Comparison of ENCODE assay signal across 1 cellular context in the genomic region with DNA sequence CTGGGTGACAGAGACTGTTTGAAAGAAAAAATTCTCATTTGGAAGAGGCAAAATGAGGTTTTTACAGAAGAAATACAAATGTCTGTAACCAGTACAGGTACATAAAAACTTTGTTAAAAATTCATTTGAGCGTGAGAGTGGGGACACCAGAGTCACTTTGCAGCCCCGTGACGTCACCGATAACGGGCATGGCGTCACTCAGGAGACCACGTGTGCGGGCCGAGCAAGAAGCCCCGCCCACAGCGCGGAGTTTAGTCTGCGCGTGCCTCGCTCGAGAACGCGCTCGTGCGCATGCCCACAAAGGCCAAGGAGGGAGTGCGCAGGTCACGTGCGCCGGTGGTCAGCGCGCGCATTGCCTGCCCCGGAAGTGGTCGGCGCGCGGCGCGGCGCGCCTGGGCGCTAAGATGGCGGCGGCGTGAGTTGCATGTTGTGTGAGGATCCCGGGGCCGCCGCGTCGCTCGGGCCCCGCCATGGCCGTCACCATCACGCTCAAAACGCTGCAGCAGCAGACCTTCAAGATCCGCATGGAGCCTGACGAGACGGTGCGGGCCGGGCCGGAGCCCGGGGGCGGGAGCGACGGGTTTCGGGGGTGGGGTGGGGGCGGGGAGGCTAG.
TF ChIP-seq lines count a peak whose summit lies in the region.

A gene (plus strand): TSS at position 384 of the 613 bp plus-strand sequence. CDS start 87 bp downstream, at position 471.

TF ChIP-seq in HepG2, 621 proteins besides CTCF, POLR2A, EP300 and RAD21 (continued from another document and continues in another):
- TF ChIP-seq, protein P1, sequence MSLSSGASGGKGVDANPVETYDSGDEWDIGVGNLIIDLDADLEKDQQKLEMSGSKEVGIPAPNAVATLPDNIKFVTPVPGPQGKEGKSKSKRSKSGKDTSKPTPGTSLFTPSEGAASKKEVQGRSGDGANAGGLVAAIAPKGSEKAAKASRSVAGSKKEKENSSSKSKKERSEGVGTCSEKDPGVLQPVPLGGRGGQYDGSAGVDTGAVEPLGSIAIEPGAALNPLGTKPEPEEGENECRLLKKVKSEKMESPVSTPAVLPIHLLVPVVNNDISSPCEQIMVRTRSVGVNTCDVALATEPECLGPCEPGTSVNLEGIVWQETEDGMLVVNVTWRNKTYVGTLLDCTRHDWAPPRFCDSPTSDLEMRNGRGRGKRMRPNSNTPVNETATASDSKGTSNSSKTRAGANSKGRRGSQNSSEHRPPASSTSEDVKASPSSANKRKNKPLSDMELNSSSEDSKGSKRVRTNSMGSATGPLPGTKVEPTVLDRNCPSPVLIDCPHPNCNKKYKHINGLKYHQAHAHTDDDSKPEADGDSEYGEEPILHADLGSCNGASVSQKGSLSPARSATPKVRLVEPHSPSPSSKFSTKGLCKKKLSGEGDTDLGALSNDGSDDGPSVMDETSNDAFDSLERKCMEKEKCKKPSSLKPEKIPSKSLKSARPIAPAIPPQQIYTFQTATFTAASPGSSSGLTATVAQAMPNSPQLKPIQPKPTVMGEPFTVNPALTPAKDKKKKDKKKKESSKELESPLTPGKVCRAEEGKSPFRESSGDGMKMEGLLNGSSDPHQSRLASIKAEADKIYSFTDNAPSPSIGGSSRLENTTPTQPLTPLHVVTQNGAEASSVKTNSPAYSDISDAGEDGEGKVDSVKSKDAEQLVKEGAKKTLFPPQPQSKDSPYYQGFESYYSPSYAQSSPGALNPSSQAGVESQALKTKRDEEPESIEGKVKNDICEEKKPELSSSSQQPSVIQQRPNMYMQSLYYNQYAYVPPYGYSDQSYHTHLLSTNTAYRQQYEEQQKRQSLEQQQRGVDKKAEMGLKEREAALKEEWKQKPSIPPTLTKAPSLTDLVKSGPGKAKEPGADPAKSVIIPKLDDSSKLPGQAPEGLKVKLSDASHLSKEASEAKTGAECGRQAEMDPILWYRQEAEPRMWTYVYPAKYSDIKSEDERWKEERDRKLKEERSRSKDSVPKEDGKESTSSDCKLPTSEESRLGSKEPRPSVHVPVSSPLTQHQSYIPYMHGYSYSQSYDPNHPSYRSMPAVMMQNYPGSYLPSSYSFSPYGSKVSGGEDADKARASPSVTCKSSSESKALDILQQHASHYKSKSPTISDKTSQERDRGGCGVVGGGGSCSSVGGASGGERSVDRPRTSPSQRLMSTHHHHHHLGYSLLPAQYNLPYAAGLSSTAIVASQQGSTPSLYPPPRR (CRISPR knock-in tag; IDR thresholded peaks at IDR 0.05; ENCODE audit: borderline replicate concordance), result peak; percentile 56; the same call in 1 of the 2 replicates
- TF ChIP-seq NR2C2 (CRISPR knock-in tag; IDR thresholded peaks at IDR 0.05; ENCODE audit: borderline replicate concordance) (peak; percentile 99), PHF21A (CRISPR knock-in tag; IDR thresholded peaks at IDR 0.05) (no peak), ZNF552 (CRISPR knock-in tag; IDR thresholded peaks at IDR 0.05; ENCODE audit: borderline replicate concordance) (peak; percentile 42; the same call in 1 of the 2 replicates), ZMYM4 (CRISPR knock-in tag; IDR thresholded peaks at IDR 0.05) (peak; percentile 77), CC2D1A (CRISPR knock-in tag; IDR thresholded peaks at IDR 0.05) (no peak), TCF7 (IDR thresholded peaks at IDR 0.05; ENCODE audit: low read depth) (no peak), RBFOX2 (IDR thresholded peaks at IDR 0.05; ENCODE audit: low read depth, low read length) (peak; percentile 99), TCF7L2 (IDR thresholded peaks at IDR 0.05; ENCODE audit: low read depth, low read length) (no peak), HES4 (CRISPR knock-in tag; IDR thresholded peaks at IDR 0.05; ENCODE audit: borderline replicate concordance) (no peak), THAP11 (CRISPR knock-in tag; IDR thresholded peaks at IDR 0.05) (peak; percentile 93), DR1 (CRISPR knock-in tag; IDR thresholded peaks at IDR 0.05) (peak; percentile 55; the same call in 1 of the 2 replicates), MTA1 (CRISPR knock-in tag; IDR thresholded peaks at IDR 0.05; ENCODE audit: borderline replicate concordance) (peak; percentile 71; the same call in 1 of the 2 replicates), NFYB (CRISPR knock-in tag; IDR thresholded peaks at IDR 0.05) (peak; percentile 13; the same call in 1 of the 2 replicates), MED8 (CRISPR knock-in tag; IDR thresholded peaks at IDR 0.05; ENCODE audit: insufficient replicate concordance) (peak; percentile 58), TP53 (CRISPR knock-in tag; conservative IDR thresholded peaks at IDR 0.05) (peak; percentile 80; the same call in 1 of the 2 replicates), ZNF724P (CRISPR knock-in tag; IDR thresholded peaks at IDR 0.05; ENCODE audit: borderline replicate concordance) (0 out of 2 replicates have a peak, but pooled peaks have one; percentile 63), ZNF136 (CRISPR knock-in tag; IDR thresholded peaks at IDR 0.05; ENCODE audit: low read depth) (no peak), KDM4B (CRISPR knock-in tag; IDR thresholded peaks at IDR 0.05) (no peak; the same call in 1 of the 2 replicates), ZNF10 (CRISPR knock-in tag; IDR thresholded peaks at IDR 0.05; ENCODE audit: borderline replicate concordance, low read depth) (no peak), SIN3B (IDR thresholded peaks at IDR 0.05; ENCODE audit: low read length) (0 out of 2 replicates have a peak, but pooled peaks have one; percentile 23), KDM3A (CRISPR knock-in tag; IDR thresholded peaks at IDR 0.05; ENCODE audit: low read depth) (peak; percentile 61; the same call in 1 of the 2 replicates), MED1 (CRISPR knock-in tag; IDR thresholded peaks at IDR 0.05) (peak; percentile 84; the same call in 1 of the 2 replicates), MLLT10 (CRISPR knock-in tag; IDR thresholded peaks at IDR 0.05) (no peak), KMT2A (CRISPR knock-in tag; IDR thresholded peaks at IDR 0.05) (peak; percentile 32; the same call in 1 of the 2 replicates), NFE2 (CRISPR knock-in tag; IDR thresholded peaks at IDR 0.05) (no peak), ZNF12 (CRISPR knock-in tag; IDR thresholded peaks at IDR 0.05) (0 out of 2 replicates have a peak, but pooled peaks have one; percentile 8), ZNF547 (CRISPR knock-in tag; IDR thresholded peaks at IDR 0.05) (no peak; the same call in 1 of the 2 replicates), NCOR1 (IDR thresholded peaks at IDR 0.05; ENCODE audit: borderline replicate concordance, low read length) (no peak), HOXA9 (CRISPR knock-in tag; IDR thresholded peaks at IDR 0.05; ENCODE audit: borderline replicate concordance) (no peak), DNMT1 (CRISPR knock-in tag; IDR thresholded peaks at IDR 0.05) (no peak)
- TF ChIP-seq, protein P2, sequence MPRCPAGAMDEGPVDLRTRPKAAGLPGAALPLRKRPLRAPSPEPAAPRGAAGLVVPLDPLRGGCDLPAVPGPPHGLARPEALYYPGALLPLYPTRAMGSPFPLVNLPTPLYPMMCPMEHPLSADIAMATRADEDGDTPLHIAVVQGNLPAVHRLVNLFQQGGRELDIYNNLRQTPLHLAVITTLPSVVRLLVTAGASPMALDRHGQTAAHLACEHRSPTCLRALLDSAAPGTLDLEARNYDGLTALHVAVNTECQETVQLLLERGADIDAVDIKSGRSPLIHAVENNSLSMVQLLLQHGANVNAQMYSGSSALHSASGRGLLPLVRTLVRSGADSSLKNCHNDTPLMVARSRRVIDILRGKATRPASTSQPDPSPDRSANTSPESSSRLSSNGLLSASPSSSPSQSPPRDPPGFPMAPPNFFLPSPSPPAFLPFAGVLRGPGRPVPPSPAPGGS (CRISPR knock-in tag; IDR thresholded peaks at IDR 0.05), result no peak
- TF ChIP-seq, protein P3, sequence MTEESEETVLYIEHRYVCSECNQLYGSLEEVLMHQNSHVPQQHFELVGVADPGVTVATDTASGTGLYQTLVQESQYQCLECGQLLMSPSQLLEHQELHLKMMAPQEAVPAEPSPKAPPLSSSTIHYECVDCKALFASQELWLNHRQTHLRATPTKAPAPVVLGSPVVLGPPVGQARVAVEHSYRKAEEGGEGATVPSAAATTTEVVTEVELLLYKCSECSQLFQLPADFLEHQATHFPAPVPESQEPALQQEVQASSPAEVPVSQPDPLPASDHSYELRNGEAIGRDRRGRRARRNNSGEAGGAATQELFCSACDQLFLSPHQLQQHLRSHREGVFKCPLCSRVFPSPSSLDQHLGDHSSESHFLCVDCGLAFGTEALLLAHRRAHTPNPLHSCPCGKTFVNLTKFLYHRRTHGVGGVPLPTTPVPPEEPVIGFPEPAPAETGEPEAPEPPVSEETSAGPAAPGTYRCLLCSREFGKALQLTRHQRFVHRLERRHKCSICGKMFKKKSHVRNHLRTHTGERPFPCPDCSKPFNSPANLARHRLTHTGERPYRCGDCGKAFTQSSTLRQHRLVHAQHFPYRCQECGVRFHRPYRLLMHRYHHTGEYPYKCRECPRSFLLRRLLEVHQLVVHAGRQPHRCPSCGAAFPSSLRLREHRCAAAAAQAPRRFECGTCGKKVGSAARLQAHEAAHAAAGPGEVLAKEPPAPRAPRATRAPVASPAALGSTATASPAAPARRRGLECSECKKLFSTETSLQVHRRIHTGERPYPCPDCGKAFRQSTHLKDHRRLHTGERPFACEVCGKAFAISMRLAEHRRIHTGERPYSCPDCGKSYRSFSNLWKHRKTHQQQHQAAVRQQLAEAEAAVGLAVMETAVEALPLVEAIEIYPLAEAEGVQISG (CRISPR knock-in tag; IDR thresholded peaks at IDR 0.05), result peak; percentile 92
- TF ChIP-seq, protein P4, sequence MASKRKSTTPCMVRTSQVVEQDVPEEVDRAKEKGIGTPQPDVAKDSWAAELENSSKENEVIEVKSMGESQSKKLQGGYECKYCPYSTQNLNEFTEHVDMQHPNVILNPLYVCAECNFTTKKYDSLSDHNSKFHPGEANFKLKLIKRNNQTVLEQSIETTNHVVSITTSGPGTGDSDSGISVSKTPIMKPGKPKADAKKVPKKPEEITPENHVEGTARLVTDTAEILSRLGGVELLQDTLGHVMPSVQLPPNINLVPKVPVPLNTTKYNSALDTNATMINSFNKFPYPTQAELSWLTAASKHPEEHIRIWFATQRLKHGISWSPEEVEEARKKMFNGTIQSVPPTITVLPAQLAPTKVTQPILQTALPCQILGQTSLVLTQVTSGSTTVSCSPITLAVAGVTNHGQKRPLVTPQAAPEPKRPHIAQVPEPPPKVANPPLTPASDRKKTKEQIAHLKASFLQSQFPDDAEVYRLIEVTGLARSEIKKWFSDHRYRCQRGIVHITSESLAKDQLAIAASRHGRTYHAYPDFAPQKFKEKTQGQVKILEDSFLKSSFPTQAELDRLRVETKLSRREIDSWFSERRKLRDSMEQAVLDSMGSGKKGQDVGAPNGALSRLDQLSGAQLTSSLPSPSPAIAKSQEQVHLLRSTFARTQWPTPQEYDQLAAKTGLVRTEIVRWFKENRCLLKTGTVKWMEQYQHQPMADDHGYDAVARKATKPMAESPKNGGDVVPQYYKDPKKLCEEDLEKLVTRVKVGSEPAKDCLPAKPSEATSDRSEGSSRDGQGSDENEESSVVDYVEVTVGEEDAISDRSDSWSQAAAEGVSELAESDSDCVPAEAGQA (IDR thresholded peaks at IDR 0.05; ENCODE audit: low read depth), result peak; percentile 97
- TF ChIP-seq, protein P4 (CRISPR knock-in tag; IDR thresholded peaks at IDR 0.05; ENCODE audit: borderline replicate concordance), result no peak
- TF ChIP-seq, protein P5, sequence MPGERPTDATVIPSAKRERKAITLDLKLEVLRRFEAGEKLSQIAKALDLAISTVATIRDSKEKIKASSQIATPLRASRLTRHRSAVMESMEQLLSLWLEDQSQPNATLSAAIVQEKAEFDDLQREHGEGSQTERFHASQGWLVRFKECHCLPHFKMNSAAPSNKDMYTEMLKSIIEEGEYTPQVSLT (CRISPR knock-in tag; IDR thresholded peaks at IDR 0.05; ENCODE audit: borderline replicate concordance, low read depth), result no peak
- TF ChIP-seq, protein P6, sequence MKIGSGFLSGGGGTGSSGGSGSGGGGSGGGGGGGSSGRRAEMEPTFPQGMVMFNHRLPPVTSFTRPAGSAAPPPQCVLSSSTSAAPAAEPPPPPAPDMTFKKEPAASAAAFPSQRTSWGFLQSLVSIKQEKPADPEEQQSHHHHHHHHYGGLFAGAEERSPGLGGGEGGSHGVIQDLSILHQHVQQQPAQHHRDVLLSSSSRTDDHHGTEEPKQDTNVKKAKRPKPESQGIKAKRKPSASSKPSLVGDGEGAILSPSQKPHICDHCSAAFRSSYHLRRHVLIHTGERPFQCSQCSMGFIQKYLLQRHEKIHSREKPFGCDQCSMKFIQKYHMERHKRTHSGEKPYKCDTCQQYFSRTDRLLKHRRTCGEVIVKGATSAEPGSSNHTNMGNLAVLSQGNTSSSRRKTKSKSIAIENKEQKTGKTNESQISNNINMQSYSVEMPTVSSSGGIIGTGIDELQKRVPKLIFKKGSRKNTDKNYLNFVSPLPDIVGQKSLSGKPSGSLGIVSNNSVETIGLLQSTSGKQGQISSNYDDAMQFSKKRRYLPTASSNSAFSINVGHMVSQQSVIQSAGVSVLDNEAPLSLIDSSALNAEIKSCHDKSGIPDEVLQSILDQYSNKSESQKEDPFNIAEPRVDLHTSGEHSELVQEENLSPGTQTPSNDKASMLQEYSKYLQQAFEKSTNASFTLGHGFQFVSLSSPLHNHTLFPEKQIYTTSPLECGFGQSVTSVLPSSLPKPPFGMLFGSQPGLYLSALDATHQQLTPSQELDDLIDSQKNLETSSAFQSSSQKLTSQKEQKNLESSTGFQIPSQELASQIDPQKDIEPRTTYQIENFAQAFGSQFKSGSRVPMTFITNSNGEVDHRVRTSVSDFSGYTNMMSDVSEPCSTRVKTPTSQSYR (CRISPR knock-in tag; IDR thresholded peaks at IDR 0.05; ENCODE audit: borderline replicate concordance), result peak; percentile 59
